In the genomic region with DNA sequence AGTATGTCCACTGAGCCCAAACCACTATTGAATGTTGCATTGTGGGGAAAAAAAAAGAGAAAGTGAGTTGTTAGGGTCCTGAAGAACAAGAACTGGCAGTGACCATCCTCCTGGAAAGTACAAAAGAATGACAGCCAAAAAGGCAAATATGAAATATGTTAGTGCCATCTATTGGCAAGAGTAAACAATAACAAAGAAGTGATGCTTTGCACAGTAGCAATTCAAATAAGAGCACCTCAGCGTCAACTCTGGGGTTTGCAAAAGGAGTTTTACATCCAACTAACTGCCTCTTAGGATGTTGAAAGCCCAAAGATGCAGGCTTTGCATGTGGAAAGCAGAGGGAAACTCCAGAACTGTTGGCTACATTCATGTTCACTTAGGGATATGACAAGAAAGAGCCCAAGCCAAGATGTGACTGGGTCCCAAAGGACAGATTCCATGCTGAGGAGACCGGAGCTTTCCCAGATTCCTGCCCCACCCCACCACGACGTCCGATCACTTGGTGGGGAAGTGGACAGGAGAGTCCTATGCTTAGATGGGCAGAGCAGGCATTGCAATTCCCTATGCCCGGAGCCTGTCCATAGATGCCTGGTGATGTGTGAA, we compare ENCODE assay signal across 8 cellular contexts. TPM values are rescaled to one million over a fixed set of nuclear protein-coding genes. Genes with fewer than 3 reads are reported as not detected.
DNase-seq lines count a peak whose midpoint lies in the region; ATAC-seq, FAIRE-seq and TF ChIP-seq lines count a peak whose summit lies in the region.

No MANE protein-coding gene starts in this region.

- FAIRE-seq in kidney (lab: Jason Lieb, UNC): no peak

- no peak overlapping the region for H3K27ac ChIP-seq in A673 (ENCODE audit: low read depth, low read length, poor library complexity, severe bottlenecking)
- H3K27ac ChIP-seq in kidney (ENCODE audit: low read depth in 2 of 2, low read length in 2 of 2): no peak overlapping the region

- POLR2A ChIA-PET in A673 (lab: Charles Lee; ENCODE audit: low non-redundant PET): no interaction called here

- ATAC-seq in HG02973 (IDR thresholded peaks at IDR 0.05; ENCODE audit: unreplicated experiment) (peak; percentile 60), HG03025 (IDR thresholded peaks at IDR 0.05; ENCODE audit: low FRiP score, unreplicated experiment) (no peak)

- intact Hi-C loops in A673 (cut with micrococcal nuclease; ENCODE audit: unreplicated experiment) (no loop called here), kidney (cut with DNase I) (no loop called here)

- peaks cover 18% of the 10 kb centered on the region for H3K27me3 ChIP-seq in A673 (replicated peaks; ENCODE audit: insufficient read depth, low read depth, low read length, poor library complexity)

- no peaks in the 10 kb centered on the region for H3K36me3 ChIP-seq in A673 (ENCODE audit: insufficient read depth, low read length, poor library complexity, severe bottlenecking)
- no peaks in the 10 kb centered on the region for H3K36me3 ChIP-seq in kidney (ENCODE audit: control insufficient read depth in 1 of 2, insufficient read depth in 2 of 2, low read length in 2 of 2)

- DNase-seq in A673 (ENCODE audit: low spot score): peak; percentile 37
- DNase-seq in ELR (ENCODE audit: low read depth): peak; percentile 68
- peak; percentile 12 for DNase-seq in SKM-1 (lab: John Stamatoyannopoulos, UW; ENCODE audit: unreplicated experiment)
- no peak for DNase-seq in kidney
- DNase-seq in NCI-H510A (lab: John Stamatoyannopoulos, UW): no peak
- no peak for DNase-seq in COR-L47 (lab: John Stamatoyannopoulos, UW)

- no TSS peak for BruUV-seq in A673 (replicated peaks; lab: Mats Ljungman, UMichigan)

- no peak overlapping the region for H3K9ac ChIP-seq in kidney (ENCODE audit: low read length in 2 of 2)

- TF ChIP-seq CTCF in A673 (conservative IDR thresholded peaks at IDR 0.05; ENCODE audit: low read depth, low read length): peak; percentile 49
- TF ChIP-seq CTCF in kidney (IDR thresholded peaks at IDR 0.05; ENCODE audit: borderline replicate concordance, extremely low read depth, insufficient read depth): peak; percentile 12

- CTCF ChIA-PET in A673 (lab: Charles Lee): no interaction called here

- H3K9me3 ChIP-seq in A673 (ENCODE audit: low read depth, low read length, poor library complexity, severe bottlenecking): no peaks in the 10 kb centered on the region
- H3K9me3 ChIP-seq in kidney (ENCODE audit: control insufficient read depth in 1 of 2, low read length in 2 of 2): no peaks in the 10 kb centered on the region

- H3K4me1 ChIP-seq in A673 (ENCODE audit: insufficient read depth, low read length, poor library complexity, severe bottlenecking): no peaks in the 10 kb centered on the region
- H3K4me1 ChIP-seq in kidney (ENCODE audit: control insufficient read depth in 1 of 2, insufficient read depth in 1 of 2, low read depth in 1 of 2, low read length in 2 of 2): no peaks in the 10 kb centered on the region

- H3K4me3 ChIP-seq in A673 (ENCODE audit: low read depth, low read length, poor library complexity, severe bottlenecking) (no peak overlapping the region), kidney (ENCODE audit: low read length in 2 of 2) (no peak overlapping the region)

RNA-seq across cellular contexts. Expression of gene TRABD2A, which starts 15.6 kb away (rescaled TPM):
- total RNA-seq in A673 (2021) (0.46 and 0.67 TPM in 2 replicates), kidney (3.4 TPM)
- polyA plus RNA-seq in kidney (ENCODE audit: insufficient read depth, low read depth, low replicate concordance): 2.1 TPM

RNA-seq across cellular contexts. Expression of gene TMSB10, which starts 40.2 kb away (rescaled TPM):
- total RNA-seq in A673 (2021) (2,146 and 2,488 TPM in 2 replicates), kidney (1,610 TPM)
- 2,277 TPM for polyA plus RNA-seq in kidney (ENCODE audit: insufficient read depth, low read depth, low replicate concordance)

Comparison
In these comparisons a context has a peak if more than half of its experiments do, and no peak if none do; other contexts are left out.
1. DNase-seq: peak in A673 (single experiment), ELR (single experiment) and SKM-1 (single experiment); none in kidney (single experiment), NCI-H510A (single experiment) and COR-L47 (single experiment).